ENCODE assay signal across 18 cellular contexts in the genomic region with DNA sequence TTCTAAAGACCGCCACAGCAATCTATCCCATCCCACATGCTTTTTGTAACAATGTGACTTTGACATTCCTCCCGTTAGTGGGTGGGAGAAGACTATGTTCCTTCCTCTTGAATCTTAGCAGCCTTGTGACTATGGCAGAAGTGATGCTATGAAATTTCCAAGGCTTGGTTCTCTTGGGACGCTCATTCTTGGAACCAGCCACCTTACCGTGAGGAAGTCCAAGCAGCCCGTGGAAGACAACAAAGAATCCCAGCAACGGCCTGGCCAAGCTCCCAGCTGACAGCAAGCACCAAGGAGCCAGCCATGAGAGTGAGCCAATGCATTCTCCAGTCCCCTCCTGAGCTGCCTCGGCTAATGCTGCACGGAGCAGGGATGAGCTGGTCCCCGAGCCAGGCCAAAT.
A peak's percentile ranks its signal among the peaks of the same experiment; 100 is the strongest.
DNase-seq lines count a peak whose midpoint lies in the region; ATAC-seq, FAIRE-seq and TF ChIP-seq lines count a peak whose summit lies in the region.
"Had no signal": no experiment of that assay in that cellular context is flagged by ENCODE, and none has a peak within 500 bp of the region (broad histone marks: within the 10 kb centered on the region; RNA-seq: fewer than 3 reads in every experiment).

No MANE protein-coding gene starts in this region.

- no peak for TF ChIP-seq POLR2A in breast epithelium (IDR thresholded peaks at IDR 0.05)

- no peak overlapping the region for H3K9ac ChIP-seq in kidney (ENCODE audit: low read length in 2 of 2)

- H3K9me3 ChIP-seq in breast epithelium (no peaks in the 10 kb centered on the region), left ventricle myocardium inferior (replicated peaks) (no peaks in the 10 kb centered on the region), psoas muscle (no peaks in the 10 kb centered on the region), kidney (ENCODE audit: control insufficient read depth in 1 of 2, low read length in 2 of 2) (no peaks in the 10 kb centered on the region)
- H3K9me3 ChIP-seq: thoracic aorta had no signal

- CTCF ChIA-PET in MCF 10A (lab: Yijun Ruan, JAX) = no interaction called here

- H3K9me3 Mint-ChIP-seq in MCF 10A (ENCODE audit: unreplicated experiment) = no peaks in the 10 kb centered on the region
- no peaks in the 10 kb centered on the region for H3K9me3 Mint-ChIP-seq in endothelial cell (ENCODE audit: unreplicated experiment)

- H3K27me3 Mint-ChIP-seq in MCF 10A (ENCODE audit: insufficient read depth, unreplicated experiment) (no peaks in the 10 kb centered on the region), endothelial cell (ENCODE audit: unreplicated experiment) (peaks cover 2% of the 10 kb centered on the region)
- H3K27me3 Mint-ChIP-seq: T-helper 17 cell had no signal

- 21 to 35% (median 32%) methylated on average over 9 of the region's 9 CpGs for WGBS in psoas muscle, 3 donors

- H3K4me1 Mint-ChIP-seq in MCF 10A (ENCODE audit: insufficient read depth, unreplicated experiment) = no peaks in the 10 kb centered on the region
- no peaks in the 10 kb centered on the region for H3K4me1 Mint-ChIP-seq in endothelial cell (ENCODE audit: unreplicated experiment)
- H3K4me1 Mint-ChIP-seq: CD14-positive monocyte had no signal

- H3K4me3 ChIP-seq in breast epithelium (no peak overlapping the region), left ventricle myocardium inferior (no peak overlapping the region), psoas muscle (no peak overlapping the region), kidney (ENCODE audit: low read length in 2 of 2) (no peak overlapping the region)
- H3K4me3 ChIP-seq: cardiac muscle cell, thoracic aorta had no signal

- H3K36me3 Mint-ChIP-seq in MCF 10A (ENCODE audit: insufficient read depth, unreplicated experiment) (peaks cover 62% of the 10 kb centered on the region), endothelial cell (ENCODE audit: low read depth, unreplicated experiment) (peaks cover 33% of the 10 kb centered on the region)

- peak overlapping the region; percentile 11 to 77 for H3K27ac ChIP-seq in breast epithelium
- peak overlapping the region; percentile 73 for H3K27ac ChIP-seq in left ventricle myocardium inferior (replicated peaks)
- H3K27ac ChIP-seq in psoas muscle = peak overlapping the region; percentile 36
- H3K27ac ChIP-seq in kidney (ENCODE audit: low read depth in 2 of 2, low read length in 2 of 2) = no peak overlapping the region
- H3K27ac ChIP-seq: 22Rv1, cardiac muscle cell, thoracic aorta had no signal

- H3K4me3 Mint-ChIP-seq in MCF 10A (ENCODE audit: unreplicated experiment) (no peak overlapping the region), endothelial cell (ENCODE audit: unreplicated experiment) (no peak overlapping the region)
- H3K4me3 Mint-ChIP-seq: CD14-positive monocyte, T-helper 17 cell had no signal

- H3K27ac Mint-ChIP-seq in MCF 10A (ENCODE audit: low read depth, unreplicated experiment) (no peak overlapping the region), endothelial cell (ENCODE audit: unreplicated experiment) (no peak overlapping the region)

- ATAC-seq in psoas muscle (peak; percentile 43 to 80 (median 68)), HG02642 (IDR thresholded peaks at IDR 0.05; ENCODE audit: poor library complexity, unreplicated experiment) (no peak)
- ATAC-seq: T-helper 17 cell had no signal

- TF ChIP-seq CTCF in breast epithelium (IDR thresholded peaks at IDR 0.05) (no peak), MCF 10A (IDR thresholded peaks at IDR 0.05; ENCODE audit: unreplicated experiment) (no peak), left ventricle myocardium inferior (IDR thresholded peaks at IDR 0.05; ENCODE audit: borderline replicate concordance) (no peak), psoas muscle (IDR thresholded peaks at IDR 0.05) (no peak), endothelial cell (IDR thresholded peaks at IDR 0.05; ENCODE audit: unreplicated experiment) (no peak), kidney (IDR thresholded peaks at IDR 0.05; ENCODE audit: borderline replicate concordance, extremely low read depth, insufficient read depth) (no peak)

- FAIRE-seq in kidney (lab: Jason Lieb, UNC) = no peak
- FAIRE-seq: endometrium had no signal

- DNase-seq in breast epithelium (ENCODE audit: low spot score in 2 of 2) = peak; percentile 53 to 58
- no peak for DNase-seq in MCF 10A (ENCODE audit: unreplicated experiment)
- peak; percentile 88 for DNase-seq in left ventricle myocardium inferior
- DNase-seq in psoas muscle = peak; percentile 90 to 92
- no peak for DNase-seq in endothelial cell (ENCODE audit: low spot score)
- DNase-seq in kidney = no peak
- DNase-seq in NAMALWA (ENCODE audit: low spot score) = no peak
- DNase-seq: activated naive CD4-positive, alpha-beta T cell; NCI-H1417 treated with DMSO at 0.1 percent for 48 hours; NCI-H2227 treated with DMSO at 0.1 percent for 48 hours; SHP77; T-helper 17 cell had no signal

- H3K36me3 ChIP-seq in breast epithelium (no peaks in the 10 kb centered on the region), left ventricle myocardium inferior (peaks cover 62% of the 10 kb centered on the region), psoas muscle (ENCODE audit: insufficient read depth in 1 of 2, low read depth in 1 of 2) (peaks cover 0 to 73% of the 10 kb centered on the region in 2 donors), kidney (ENCODE audit: control insufficient read depth in 1 of 2, insufficient read depth in 2 of 2, low read length in 2 of 2) (peaks cover 14 to 37% of the 10 kb centered on the region in 2 donors)

- BruUV-seq in MCF 10A (replicated peaks; lab: Mats Ljungman, UMichigan) = no TSS peak

- no peaks in the 10 kb centered on the region for H3K4me1 ChIP-seq in breast epithelium
- H3K4me1 ChIP-seq in left ventricle myocardium inferior = peaks cover 17% of the 10 kb centered on the region
- no peaks in the 10 kb centered on the region for H3K4me1 ChIP-seq in psoas muscle
- no peaks in the 10 kb centered on the region for H3K4me1 ChIP-seq in kidney (ENCODE audit: control insufficient read depth in 1 of 2, insufficient read depth in 1 of 2, low read depth in 1 of 2, low read length in 2 of 2)

- POLR2A ChIA-PET in MCF 10A (lab: Yijun Ruan, JAX) = interaction anchor here (1.2 kb wide), 1 partner anchor 11 kb away, joined by 5 read pairs; no protein-coding TSS in a partner anchor

- intact Hi-C loops in breast epithelium (cut with DNase I; ENCODE audit: low total_unique reads) (no loop called here), MCF 10A (cut with micrococcal nuclease) (no loop called here), left ventricle myocardium inferior (cut with micrococcal nuclease) (no loop called here), psoas muscle (cut with DNase I) (no loop called here), kidney (cut with DNase I) (no loop called here)

- H3K27me3 ChIP-seq in breast epithelium = no peaks in the 10 kb centered on the region
- no peaks in the 10 kb centered on the region for H3K27me3 ChIP-seq in left ventricle myocardium inferior (ENCODE audit: low read depth)
- no peaks in the 10 kb centered on the region for H3K27me3 ChIP-seq in psoas muscle (ENCODE audit: insufficient read depth in 3 of 3, low read length in 2 of 3)
- H3K27me3 ChIP-seq: cardiac muscle cell had no signal

Comparison
In these comparisons a context has a peak if more than half of its experiments do, and no peak if none do; other contexts are left out.
1. DNase-seq: peak in breast epithelium (2 of 2), left ventricle myocardium inferior (single experiment) and psoas muscle (2 of 2); none in MCF 10A (single experiment), endothelial cell (single experiment), kidney (single experiment) and NAMALWA (single experiment).
2. H3K27ac ChIP-seq: peak in breast epithelium (2 of 2), left ventricle myocardium inferior (single experiment) and psoas muscle (single experiment); none in kidney (0 of 2).